ENCODE assay signal across 8 cellular contexts in genomic region chr15:30755036-30755687, GRCh38.
A peak's percentile ranks its signal among the peaks of the same experiment; 100 is the strongest.
DNase-seq lines count a peak whose midpoint lies in the region; ATAC-seq, FAIRE-seq and TF ChIP-seq lines count a peak whose summit lies in the region.
"Not testable (repeated sequence)": the region's sequence is repeated elsewhere in the genome, so short reads cannot be mapped to it uniquely, and the experiment has no call there.

No MANE protein-coding gene starts in this region.

- H3K4me1 Mint-ChIP-seq in neural progenitor cell: not testable (repeated sequence)

- not testable (repeated sequence) for H3K9me3 ChIP-seq in neural progenitor cell (ENCODE audit: low read depth)

- H4K20me1 ChIP-seq in neural progenitor cell (ENCODE audit: low read depth): not testable (repeated sequence)

- not testable (repeated sequence) for H3K4me3 ChIP-seq in BJ (ENCODE audit: low read depth, low read length); neural progenitor cell

- H3K79me2 ChIP-seq in neural progenitor cell (ENCODE audit: low read depth): not testable (repeated sequence)

- peaks cover 8 to 14% of the 10 kb centered on the region in 2 donors for H3K36me3 Mint-ChIP-seq in activated naive CD4-positive, alpha-beta T cell treated with anti-CD3 and anti-CD28 coated beads, Interleukin-2, amount 50 U/mL, for 72 hours
- H3K36me3 Mint-ChIP-seq in neural progenitor cell: not testable (repeated sequence)

- not testable (repeated sequence) for H2AFZ ChIP-seq in neural progenitor cell (replicated peaks)

- H3K4me3 Mint-ChIP-seq in neural progenitor cell: not testable (repeated sequence)

- peak; percentile 34 for TF ChIP-seq CTCF in BJ (IDR thresholded peaks at IDR 0.05; ENCODE audit: insufficient read depth, low read depth, low read length)
- TF ChIP-seq CTCF in neural progenitor cell (IDR thresholded peaks at IDR 0.05): peak; percentile 53

- peak; percentile 69 for FAIRE-seq in frontal cortex (lab: Jason Lieb, UNC)

- not testable (repeated sequence) for H3K27me3 Mint-ChIP-seq in neural progenitor cell (ENCODE audit: insufficient read depth, low read depth)

- H3K9me3 Mint-ChIP-seq in activated naive CD4-positive, alpha-beta T cell treated with anti-CD3 and anti-CD28 coated beads, Interleukin-2, amount 50 U/mL, for 72 hours; neural progenitor cell: not testable (repeated sequence)

- H3K4me2 ChIP-seq in neural progenitor cell: not testable (repeated sequence)

- POLR2A ChIA-PET in BJ (lab: Charles Lee): not testable (repeated sequence)

- not testable (repeated sequence) for H3K9ac ChIP-seq in neural progenitor cell

- H3F3A ChIP-seq in neural progenitor cell (ENCODE audit: low read depth): not testable (repeated sequence)

- H3K27ac Mint-ChIP-seq in activated naive CD4-positive, alpha-beta T cell treated with anti-CD3 and anti-CD28 coated beads, Interleukin-2, amount 50 U/mL, for 72 hours; neural progenitor cell: not testable (repeated sequence)

- not testable (repeated sequence) for H3K27me3 ChIP-seq in BJ (ENCODE audit: control insufficient read depth, insufficient read depth, low read length); neural progenitor cell

- CTCF ChIA-PET in BJ (lab: Yijun Ruan, JAX): not testable (repeated sequence)

- not testable (repeated sequence) for H3K36me3 ChIP-seq in BJ (ENCODE audit: control insufficient read depth, insufficient read depth, low read length); neural progenitor cell

- H3K4me1 ChIP-seq in neural progenitor cell: not testable (repeated sequence)

- not testable (repeated sequence) for H3K27ac ChIP-seq in neural progenitor cell

- ATAC-seq in GM19351 (IDR thresholded peaks at IDR 0.05; ENCODE audit: unreplicated experiment) (peak; percentile 85), HG03378 (IDR thresholded peaks at IDR 0.05; ENCODE audit: unreplicated experiment) (peak; percentile 92)
- ATAC-seq in activated naive CD4-positive, alpha-beta T cell treated with anti-CD3 and anti-CD28 coated beads, Interleukin-2, amount 50 U/mL, for 72 hours: peak; percentile 71 to 80

- not testable (repeated sequence) for DNase-seq in BJ (ENCODE audit: low read depth); frontal cortex (ENCODE audit: low spot score in 2 of 2); neural progenitor cell (ENCODE audit: low spot score)
- DNase-seq in activated CD4-positive, alpha-beta T cell treated with anti-CD3 and anti-CD28 coated beads for 4 hours: peak; percentile 55 to 74
- peak; percentile 61 to 82 for DNase-seq in activated naive CD4-positive, alpha-beta T cell treated with anti-CD3 and anti-CD28 coated beads, Interleukin-2, amount 50 U/mL, for 72 hours (ENCODE audit: low spot score in 2 of 2)
- DNase-seq in stimulated activated CD8-positive, alpha-beta memory T cell treated with anti-CD3 and anti-CD28 coated beads, Interleukin-12 subunit alpha, Interleukin-12 subunit beta, amount 100 ng/mL, for 24 hours (ENCODE audit: extremely low read depth): peak; percentile 33
